ENCODE assay signal across 25 cellular contexts in genomic region chr7:84261509-84261908, GRCh38.
"Had no signal": no experiment of that assay in that cellular context is flagged by ENCODE, and none has a peak within 500 bp of the region (broad histone marks: within the 10 kb centered on the region; RNA-seq: fewer than 3 reads in every experiment).

No MANE protein-coding gene starts in this region.

- H3K4me2 ChIP-seq: neural progenitor cell had no signal

- DNase-seq: effector memory CD8-positive, alpha-beta T cell; glutamatergic neuron; islet precursor cell; mesenchymal stem cell; midbrain; occipital lobe; psoas muscle; retina; spleen; stimulated activated CD4-positive, alpha-beta T cell treated with anti-CD3 and anti-CD28 coated beads, Interleukin-15, amount 100 ng/mL, for 24 hours; stimulated activated CD4-positive, alpha-beta T cell treated with anti-CD3 and anti-CD28 coated beads, Interleukin-1b, Interleukin-23, amount 100 ng/mL, for 48 hours; stimulated activated CD4-positive, alpha-beta T cell treated with anti-CD3 and anti-CD28 coated beads, Interleukin-4, amount 100 ng/mL, for 24 hours; stimulated activated naive B cell treated with anti-CD40 and anti-IgM and Interleukin-4, amounts not matched to agents 10 μg/mL and 1 μg/mL and 100 μg/mL, for 72 hours; stimulated activated naive CD8-positive, alpha-beta T cell treated with anti-CD3 and anti-CD28 coated beads, Interleukin-15, amount 100 ng/mL, for 72 hours; testis; transverse colon had no signal

- H3K4me1 ChIP-seq: left lung, neural progenitor cell, parathyroid adenoma, psoas muscle, spleen, testis, transverse colon had no signal

- H3K27me3 ChIP-seq: esophagus muscularis mucosa, gastroesophageal sphincter, left lung, neural progenitor cell, spleen, testis, transverse colon had no signal

- ATAC-seq: effector memory CD8-positive, alpha-beta T cell; gastroesophageal sphincter; left lung; natural killer cell treated with Interleukin-12 subunit alpha and Interleukin-12 subunit beta and Interleukin-15 and Interleukin-18, amount 100 ng/mL, for 72 hours; psoas muscle; sciatic nerve; stimulated activated naive B cell treated with anti-CD40 and anti-IgM and Interleukin-4, amounts not matched to agents 10 μg/mL and 1 μg/mL and 100 μg/mL, for 72 hours; stimulated activated naive CD8-positive, alpha-beta T cell treated with anti-CD3 and anti-CD28 coated beads, Interleukin-15, amount 100 ng/mL, for 72 hours had no signal

- H3K4me3 ChIP-seq: esophagus muscularis mucosa, gastroesophageal sphincter, left lung, lung, neural progenitor cell, psoas muscle, spleen, testis, transverse colon had no signal

- H3K79me2 ChIP-seq: parathyroid adenoma had no signal

- H3K9ac ChIP-seq: neural progenitor cell, parathyroid adenoma had no signal

- H3K27ac ChIP-seq: epithelial cell of prostate, esophagus muscularis mucosa, gastroesophageal sphincter, left lung, neural progenitor cell, parathyroid adenoma, psoas muscle, spleen, testis, transverse colon had no signal

- H3K36me3 ChIP-seq: esophagus muscularis mucosa, gastroesophageal sphincter, left lung, neural progenitor cell, spleen, transverse colon had no signal

- H2AFZ ChIP-seq: neural progenitor cell, parathyroid adenoma had no signal

- H3K9me3 ChIP-seq: esophagus muscularis mucosa, gastroesophageal sphincter, left lung, psoas muscle, spleen, testis, transverse colon had no signal
